In the genomic region with DNA sequence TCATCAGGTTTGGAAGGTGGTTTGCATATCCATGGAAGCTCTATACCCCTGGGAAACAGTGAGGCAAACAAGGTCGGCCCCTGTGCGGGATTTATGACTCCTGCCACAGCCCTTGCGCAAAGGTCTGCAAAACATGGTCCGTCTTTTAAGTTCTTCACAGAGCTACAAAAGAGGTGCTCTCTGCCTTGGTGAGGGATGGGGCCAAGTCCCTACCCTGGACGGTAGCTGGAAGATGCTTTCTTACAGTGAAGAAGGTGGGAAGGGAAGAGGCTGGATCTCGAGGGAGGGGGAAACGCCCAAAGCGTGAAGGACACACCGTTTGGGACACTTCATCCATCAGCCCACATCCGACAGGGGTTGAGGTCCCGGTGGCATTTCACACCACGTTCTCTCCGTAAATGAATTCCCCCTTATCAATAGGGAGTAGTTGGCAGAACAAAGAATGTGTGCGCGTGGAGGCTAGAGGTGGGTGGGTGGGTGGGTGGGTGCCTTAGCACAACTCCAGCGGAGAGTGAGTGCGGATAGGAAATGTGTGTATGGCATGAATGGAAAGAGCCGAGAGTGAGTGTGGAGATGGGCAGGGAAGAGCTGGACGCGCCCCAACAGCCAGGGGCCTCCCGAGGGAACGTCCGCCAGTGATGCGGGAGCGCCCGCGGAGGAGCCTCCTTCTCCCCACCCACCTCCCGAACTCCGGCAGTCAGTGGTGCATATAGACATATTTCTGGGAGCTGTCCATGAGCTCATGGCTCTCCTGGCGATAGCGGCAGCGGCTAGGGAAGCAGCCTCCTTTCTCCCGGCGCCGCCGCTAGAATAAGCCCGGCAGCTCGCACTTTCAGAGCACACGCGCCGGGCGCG, we compare ENCODE assay signal across 8 cellular contexts.
DNase-seq lines count a peak whose midpoint lies in the region; ATAC-seq and TF ChIP-seq lines count a peak whose summit lies in the region.

No MANE protein-coding gene starts in this region.

- peak overlapping the region; percentile 77 for H3K4me3 Mint-ChIP-seq in stimulated activated naive B cell treated with anti-CD40 and anti-IgM and Interleukin-4, amounts not matched to agents 10 μg/mL and 1 μg/mL and 100 μg/mL, for 72 hours

- peak overlapping the region; percentile 70 for H3K4me3 ChIP-seq in coronary artery

- H3K27ac ChIP-seq in RWPE1 (no peak overlapping the region), coronary artery (peak overlapping the region in 1 of 2 donors; percentile 31)

- peak overlapping the region; percentile 37 for H3K27ac Mint-ChIP-seq in stimulated activated naive B cell treated with anti-CD40 and anti-IgM and Interleukin-4, amounts not matched to agents 10 μg/mL and 1 μg/mL and 100 μg/mL, for 72 hours

- TF ChIP-seq CTCF in RWPE1 (conservative IDR thresholded peaks at IDR 0.05; ENCODE audit: low read depth) (no peak), coronary artery (IDR thresholded peaks at IDR 0.05) (no peak)

- CTCF ChIA-PET in RWPE1 (lab: Yijun Ruan, JAX): interaction anchor here (0.6 to 0.7 kb wide), 2 partner anchors 13 to 81 kb away, joined by 3 to 10 read pairs; no protein-coding TSS in a partner anchor

- H3K9me3 Mint-ChIP-seq in stimulated activated naive B cell treated with anti-CD40 and anti-IgM and Interleukin-4, amounts not matched to agents 10 μg/mL and 1 μg/mL and 100 μg/mL, for 72 hours: no peaks in the 10 kb centered on the region

- peaks cover 16 to 23% of the 10 kb centered on the region in 2 donors for H3K4me1 Mint-ChIP-seq in stimulated activated naive B cell treated with anti-CD40 and anti-IgM and Interleukin-4, amounts not matched to agents 10 μg/mL and 1 μg/mL and 100 μg/mL, for 72 hours

- DNase-seq in NCI-H146 (lab: John Stamatoyannopoulos, UW): peak; percentile 5
- DNase-seq in NCI-H146 treated with DMSO at 0.1 percent for 48 hours (lab: John Stamatoyannopoulos, UW; ENCODE audit: unreplicated experiment): no peak
- DNase-seq in RWPE1 (ENCODE audit: low spot score): peak; percentile 37
- no peak for DNase-seq in coronary artery (ENCODE audit: low spot score)
- DNase-seq in left colon: peak; percentile 15 to 25
- DNase-seq in stimulated activated naive B cell treated with anti-CD40 and anti-IgM and Interleukin-4, amounts not matched to agents 10 μg/mL and 1 μg/mL and 100 μg/mL, for 72 hours: no peak

- POLR2A ChIA-PET in RWPE1 (lab: Yijun Ruan, JAX; ENCODE audit: low non-redundant PET): no interaction called here

- H3K36me3 Mint-ChIP-seq in stimulated activated naive B cell treated with anti-CD40 and anti-IgM and Interleukin-4, amounts not matched to agents 10 μg/mL and 1 μg/mL and 100 μg/mL, for 72 hours: no peaks in the 10 kb centered on the region

- peaks cover 47 to 61% of the 10 kb centered on the region in 2 donors for H3K27me3 Mint-ChIP-seq in stimulated activated naive B cell treated with anti-CD40 and anti-IgM and Interleukin-4, amounts not matched to agents 10 μg/mL and 1 μg/mL and 100 μg/mL, for 72 hours

- ATAC-seq in HG02610 (IDR thresholded peaks at IDR 0.05; ENCODE audit: unreplicated experiment) (peak; percentile 25), left colon (peak; percentile 46), GM18870 (IDR thresholded peaks at IDR 0.05; ENCODE audit: unreplicated experiment) (no peak)
- ATAC-seq in stimulated activated naive B cell treated with anti-CD40 and anti-IgM and Interleukin-4, amounts not matched to agents 10 μg/mL and 1 μg/mL and 100 μg/mL, for 72 hours (replicated peaks): peak in 1 of 2 donors; percentile 9

- intact Hi-C loops in left colon (cut with DNase I, micrococcal nuclease): no loop called here

Comparison
In these comparisons a context has a peak if more than half of its experiments do, and no peak if none do; other contexts are left out.
1. DNase-seq: peak in NCI-H146 (single experiment), RWPE1 (single experiment) and left colon (2 of 2); none in NCI-H146 treated with DMSO at 0.1 percent for 48 hours (single experiment), coronary artery (single experiment) and stimulated activated naive B cell treated with anti-CD40 and anti-IgM and Interleukin-4, amounts not matched to agents 10 μg/mL and 1 μg/mL and 100 μg/mL, for 72 hours (single experiment).